11 cellular contexts compared by ENCODE assay signal in genomic region chr22:27045103-27045940, GRCh38.
DNase-seq lines count a peak whose midpoint lies in the region; TF ChIP-seq lines count a peak whose summit lies in the region.
"Had no signal": no experiment of that assay in that cellular context is flagged by ENCODE, and none has a peak within 500 bp of the region (broad histone marks: within the 10 kb centered on the region; RNA-seq: fewer than 3 reads in every experiment).

No MANE protein-coding gene starts in this region.

- no peak overlapping the region for H3K4me2 ChIP-seq in trophoblast cell (ENCODE audit: low read length)

- H2BK5ac ChIP-seq in trophoblast cell (ENCODE audit: low read depth, low read length, poor library complexity): no peak overlapping the region

- WGBS in trophoblast cell (ENCODE audit: extremely low coverage, insufficient coverage, insufficient read length): no CpG with 5 or more reads among the region's 7 CpGs

- no peak overlapping the region for H3K4me3 ChIP-seq in choroid plexus epithelial cell (ENCODE audit: low read depth, low read length)
- no peak overlapping the region for H3K4me3 ChIP-seq in trophoblast cell (ENCODE audit: low read depth, low read length)
- H3K4me3 ChIP-seq: testis had no signal

- DNase-seq in GM03348 (ENCODE audit: low spot score): peak; percentile 73
- DNase-seq in NCI-H345 treated with DMSO at 0.1 percent for 48 hours (lab: John Stamatoyannopoulos, UW; ENCODE audit: unreplicated experiment): peak; percentile 69
- DNase-seq in choroid plexus epithelial cell (ENCODE audit: low read depth): peak; percentile 69
- DNase-seq in non-pigmented ciliary epithelial cell (ENCODE audit: low read depth): peak; percentile 20
- DNase-seq in GF-D8 (lab: John Stamatoyannopoulos, UW): no peak
- DNase-seq in GM13976 (ENCODE audit: low spot score): no peak
- DNase-seq in HEK293T (ENCODE audit: extremely low spot score): no peak
- no peak for DNase-seq in trophoblast cell
- DNase-seq: Caco-2; stimulated activated CD4-positive, alpha-beta T cell treated with anti-CD3 and anti-CD28 coated beads, Interleukin-4, amount 100 ng/mL, for 4 hours; testis had no signal

- H2BK12ac ChIP-seq in trophoblast cell (ENCODE audit: low read length): no peak overlapping the region

- H3K79me1 ChIP-seq in trophoblast cell (ENCODE audit: low read length): no peaks in the 10 kb centered on the region

- no peak overlapping the region for H3K4ac ChIP-seq in trophoblast cell (ENCODE audit: low read depth, low read length)

- H3K4me1 ChIP-seq in trophoblast cell (ENCODE audit: control insufficient read depth in 1 of 2, insufficient read depth in 2 of 2, low read length in 2 of 2): no peaks in the 10 kb centered on the region
- H3K4me1 ChIP-seq: Caco-2, testis had no signal

- H3K23ac ChIP-seq in trophoblast cell (ENCODE audit: low read length): no peak overlapping the region

- CTCF ChIA-PET in HEK293T (lab: Yijun Ruan, JAX): no interaction called here

- H3K18ac ChIP-seq in trophoblast cell (ENCODE audit: low read length): no peak overlapping the region

- no peak overlapping the region for H4K8ac ChIP-seq in trophoblast cell (ENCODE audit: low read depth, low read length)

- TF ChIP-seq CTCF in choroid plexus epithelial cell (conservative IDR thresholded peaks at IDR 0.05; ENCODE audit: low read depth, low read length) (no peak), GM13976 (IDR thresholded peaks at IDR 0.05; ENCODE audit: borderline replicate concordance, control extremely low read depth, extremely low read depth, insufficient read depth, missing control alignments) (no peak)

- H4K12ac ChIP-seq in trophoblast cell (ENCODE audit: low read depth, low read length): no peak overlapping the region

- in situ Hi-C loops in GM13976 (cut with MboI; ENCODE audit: low sequenced_read_pairs, unreplicated experiment): no loop called here

- no peak overlapping the region for H2AFZ ChIP-seq in trophoblast cell (ENCODE audit: insufficient read depth, low read length, poor library complexity)

- no peaks in the 10 kb centered on the region for H3K27me3 ChIP-seq in trophoblast cell (ENCODE audit: insufficient read depth, low read length)
- H3K27me3 ChIP-seq: testis had no signal

- no peak overlapping the region for H2AK5ac ChIP-seq in trophoblast cell (ENCODE audit: low read length)

- H3K9me3 ChIP-seq in trophoblast cell (ENCODE audit: insufficient read depth, low read depth, low read length): no peaks in the 10 kb centered on the region
- H3K9me3 ChIP-seq: Caco-2, testis had no signal

- no peak overlapping the region for H3K14ac ChIP-seq in trophoblast cell (ENCODE audit: low read length)

- H3K9ac ChIP-seq in trophoblast cell (ENCODE audit: low read length): no peak overlapping the region

- no peak overlapping the region for H3K27ac ChIP-seq in trophoblast cell (ENCODE audit: low read depth, low read length)
- H3K27ac ChIP-seq: testis had no signal

- no peaks in the 10 kb centered on the region for H3K79me2 ChIP-seq in trophoblast cell (ENCODE audit: control insufficient read depth, insufficient read depth, low read length, poor library complexity)

- H4K91ac ChIP-seq in trophoblast cell (ENCODE audit: low read depth, low read length): no peak overlapping the region

- POLR2A ChIA-PET in HEK293T (lab: Yijun Ruan, JAX): no interaction called here

- H2BK120ac ChIP-seq in trophoblast cell (ENCODE audit: insufficient read depth, low read length, poor library complexity): no peak overlapping the region

- H3K36me3 ChIP-seq in trophoblast cell (ENCODE audit: control insufficient read depth in 1 of 2, insufficient read depth in 2 of 2, low read length in 2 of 2): no peaks in the 10 kb centered on the region

TF ChIP-seq in HEK293T, 16 proteins besides CTCF, POLR2A, EP300 and RAD21:
- no peak for TF ChIP-seq TARDBP (IDR thresholded peaks at IDR 0.05)
- no peak for TF ChIP-seq FOXM1 (IDR thresholded peaks at IDR 0.05; ENCODE audit: borderline replicate concordance)

Comparison
In these comparisons a context has a peak if more than half of its experiments do, and no peak if none do; other contexts are left out.
1. DNase-seq: peak in GM03348 (single experiment), NCI-H345 treated with DMSO at 0.1 percent for 48 hours (single experiment), choroid plexus epithelial cell (single experiment) and non-pigmented ciliary epithelial cell (single experiment); none in GF-D8 (single experiment), GM13976 (single experiment), HEK293T (single experiment) and trophoblast cell (0 of 2).